8 cellular contexts compared by ENCODE assay signal in the genomic region with DNA sequence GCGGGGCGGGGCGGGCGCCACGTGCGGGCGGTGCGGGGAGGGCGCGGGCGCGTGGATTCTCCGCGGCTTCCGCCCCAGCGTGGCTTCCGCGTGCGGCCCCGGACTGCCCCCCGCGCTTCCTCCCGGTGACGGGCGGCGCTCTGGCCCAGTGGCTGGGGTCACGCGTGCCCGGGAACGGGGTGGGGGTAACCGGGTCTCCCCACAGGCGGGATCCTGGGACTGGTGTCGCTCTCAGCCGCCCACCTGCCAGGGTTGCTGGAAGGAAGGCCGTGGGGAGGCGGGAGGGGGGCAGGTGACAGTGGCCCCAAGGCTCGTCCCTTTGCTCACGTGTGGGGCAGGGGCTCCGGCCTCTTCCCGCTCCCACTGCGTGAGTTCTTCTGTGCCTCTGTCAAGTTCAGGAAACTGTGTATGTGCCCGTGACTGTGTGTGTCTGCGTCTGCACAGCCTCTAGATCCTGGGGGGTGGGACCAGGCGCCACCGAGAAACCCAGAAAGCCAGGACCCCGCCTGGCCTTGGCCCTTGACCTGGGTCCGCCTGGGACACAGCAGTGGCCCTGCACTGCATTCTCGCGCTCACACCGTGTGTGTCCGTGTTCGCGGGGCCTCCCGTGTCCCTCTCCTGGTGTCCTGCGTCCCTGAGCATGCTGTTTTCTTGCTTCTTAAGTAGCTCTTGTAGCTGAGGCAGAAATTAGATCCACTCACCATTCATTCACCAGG. TPM values are rescaled to one million over a fixed set of nuclear protein-coding genes. Genes with fewer than 3 reads are reported as not detected.
A peak's percentile ranks its signal among the peaks of the same experiment; 100 is the strongest.
DNase-seq lines count a peak whose midpoint lies in the region; ATAC-seq and TF ChIP-seq lines count a peak whose summit lies in the region.

No MANE protein-coding gene starts in this region.

- H3K4me2 ChIP-seq in OCI-LY7 (ENCODE audit: low read length) (peak overlapping the region; percentile 98), smooth muscle cell (peak overlapping the region; percentile 85)

- H3K79me2 ChIP-seq in OCI-LY7 (ENCODE audit: insufficient read depth, low read depth, low read length) = peaks cover 42% of the 10 kb centered on the region
- peaks cover 24% of the 10 kb centered on the region for H3K79me2 ChIP-seq in smooth muscle cell (ENCODE audit: low read depth)

- no peaks in the 10 kb centered on the region for H3K9me2 ChIP-seq in OCI-LY7 (ENCODE audit: insufficient read depth, low read length)

- peaks cover 9% of the 10 kb centered on the region; the same call in 1 of the 2 replicates for H4K20me1 ChIP-seq in OCI-LY7 (ENCODE audit: insufficient read depth, low read length)
- peaks cover 27% of the 10 kb centered on the region for H4K20me1 ChIP-seq in smooth muscle cell (ENCODE audit: low read depth)

- H3K9me3 ChIP-seq in OCI-LY7 (ENCODE audit: low read length) (no peaks in the 10 kb centered on the region), ascending aorta (no peaks in the 10 kb centered on the region), iPS-18a (ENCODE audit: control insufficient read depth, low read depth, low read length) (no peaks in the 10 kb centered on the region), smooth muscle cell (replicated peaks; ENCODE audit: low read depth) (no peaks in the 10 kb centered on the region)

- intact Hi-C loops in OCI-LY7 (cut with micrococcal nuclease; ENCODE audit: unreplicated experiment) = loop anchor here (2.0 kb wide), 1 partner anchor 27 kb away; a partner anchor contains a TSS
- intact Hi-C loops in ascending aorta (cut with DNase I) = loop anchor here (2.0 to 10.0 kb wide), 4 partner anchors 71 to 1103 kb away; a partner anchor contains a TSS

- DNase-seq in AG10803 (ENCODE audit: low read depth) (peak; percentile 36), OCI-LY7 (ENCODE audit: low spot score) (peak; percentile 41), ascending aorta (ENCODE audit: low spot score in 2 of 2) (peak in 1 of 2 donors; percentile 85), smooth muscle cell (lab: John Stamatoyannopoulos, UW; ENCODE audit: unreplicated experiment) (no peak), OCI-M2 (lab: John Stamatoyannopoulos, UW; ENCODE audit: unreplicated experiment) (no peak)

- peaks cover 13% of the 10 kb centered on the region for H3F3A ChIP-seq in smooth muscle cell (ENCODE audit: low read depth)

- H3K4me1 ChIP-seq in OCI-LY7 (ENCODE audit: insufficient read depth, low read length, poor library complexity, severe bottlenecking) = peaks cover 34% of the 10 kb centered on the region
- peaks cover 9 to 37% of the 10 kb centered on the region in 2 donors for H3K4me1 ChIP-seq in ascending aorta
- H3K4me1 ChIP-seq in iPS-18a (ENCODE audit: control insufficient read depth, low read depth, low read length) = peaks cover 3% of the 10 kb centered on the region
- peaks cover 2% of the 10 kb centered on the region for H3K4me1 ChIP-seq in smooth muscle cell (ENCODE audit: low read depth)

- WGBS in smooth muscle cell (ENCODE audit: low lambda C conversion rate) = 18% methylated on average over 51 of the region's 55 CpGs

- H3K36me3 ChIP-seq in OCI-LY7 (ENCODE audit: insufficient read depth, low read length) = peaks cover 13% of the 10 kb centered on the region; the same call in 1 of the 2 replicates
- H3K36me3 ChIP-seq in ascending aorta = peaks cover 4 to 13% of the 10 kb centered on the region in 2 donors
- no peaks in the 10 kb centered on the region for H3K36me3 ChIP-seq in iPS-18a (ENCODE audit: control insufficient read depth, low read depth, low read length)
- H3K36me3 ChIP-seq in smooth muscle cell (ENCODE audit: low read depth) = no peaks in the 10 kb centered on the region

- H3K27me3 ChIP-seq in ascending aorta = no peaks in the 10 kb centered on the region
- no peaks in the 10 kb centered on the region for H3K27me3 ChIP-seq in iPS-18a (ENCODE audit: control insufficient read depth, insufficient read depth, low read length)
- no peaks in the 10 kb centered on the region for H3K27me3 ChIP-seq in smooth muscle cell (ENCODE audit: low read depth)

- H3K9ac ChIP-seq in iPS-18a (ENCODE audit: low read length) = peak overlapping the region; percentile 23
- peak overlapping the region; percentile 85 for H3K9ac ChIP-seq in smooth muscle cell (ENCODE audit: low read depth)

- H2AFZ ChIP-seq in OCI-LY7 (ENCODE audit: low read length) (no peak overlapping the region), smooth muscle cell (ENCODE audit: low read depth) (no peak overlapping the region)

- H3K27ac ChIP-seq in OCI-LY7 (ENCODE audit: low read depth, low read length, poor library complexity, severe bottlenecking) = peak overlapping the region; percentile 30
- peak overlapping the region; percentile 98 to 99 for H3K27ac ChIP-seq in ascending aorta
- no peak overlapping the region for H3K27ac ChIP-seq in iPS-18a (ENCODE audit: low read length)
- peak overlapping the region; percentile 97 for H3K27ac ChIP-seq in smooth muscle cell (ENCODE audit: low read depth)

- CTCF ChIA-PET in OCI-LY7 (lab: Charles Lee; ENCODE audit: unreplicated experiment) = no interaction called here

- TF ChIP-seq CTCF in AG10803 (conservative IDR thresholded peaks at IDR 0.05; ENCODE audit: low read length) (no peak), OCI-LY7 (conservative IDR thresholded peaks at IDR 0.05; ENCODE audit: low read length) (no peak), ascending aorta (IDR thresholded peaks at IDR 0.05) (no peak), smooth muscle cell (IDR thresholded peaks at IDR 0.05; ENCODE audit: borderline replicate concordance, insufficient read depth, poor library complexity, severe bottlenecking) (no peak)

- no TSS peak for BruUV-seq in OCI-LY7 (replicated peaks; lab: Mats Ljungman, UMichigan)

- peak; percentile 13 for ATAC-seq in GM19463 (IDR thresholded peaks at IDR 0.05; ENCODE audit: unreplicated experiment)
- no peak for ATAC-seq in GM18873 (IDR thresholded peaks at IDR 0.05; ENCODE audit: low FRiP score, unreplicated experiment)

- peak overlapping the region; percentile 76 for H3K4me3 ChIP-seq in AG10803 (ENCODE audit: low read length)
- H3K4me3 ChIP-seq in OCI-LY7 (ENCODE audit: low read depth, low read length, poor library complexity, severe bottlenecking) = peak overlapping the region; percentile 82
- peak overlapping the region; percentile 76 to 91 for H3K4me3 ChIP-seq in ascending aorta
- H3K4me3 ChIP-seq in iPS-18a (ENCODE audit: low read length) = peak overlapping the region; percentile 35
- H3K4me3 ChIP-seq in smooth muscle cell = peak overlapping the region; percentile 49

- POLR2A ChIA-PET in OCI-LY7 (lab: Charles Lee) = interaction anchor here (0.6 kb wide), 1 partner anchor 1283 kb away, joined by 4 read pairs; no protein-coding TSS in a partner anchor

RNA-seq across cellular contexts. Expression of a gene that starts 0.9 kb away (rescaled TPM):
- total RNA-seq in OCI-LY7 (2014; rRNA removed; shearing (Covaris generic)) = 25.2 and 26.1 TPM in 2 replicates
- 32.7 and 39.0 TPM in 2 replicates for total RNA-seq in OCI-LY7 (2022)
- 246 TPM for total RNA-seq in ascending aorta
- total RNA-seq in smooth muscle cell = 8.5 and 8.8 TPM in 2 replicates
- 2.8 and 4.4 TPM in 2 replicates for polyA plus RNA-seq in smooth muscle cell

RNA-seq across cellular contexts. Expression of a gene that starts 24.6 kb away (rescaled TPM):
- total RNA-seq in OCI-LY7 (2014; rRNA removed; shearing (Covaris generic)) = 0.19 and 0.77 TPM in 2 replicates
- total RNA-seq in OCI-LY7 (2022) (not detected in 2 replicates), ascending aorta (not detected), smooth muscle cell (4.8 and 6.6 TPM in 2 replicates)
- 1.6 and 4.5 TPM in 2 replicates for polyA plus RNA-seq in smooth muscle cell

RNA-seq across cellular contexts. Expression of a gene that starts 27.2 kb away (rescaled TPM):
- 61.5 and 83.6 TPM in 2 replicates for total RNA-seq in OCI-LY7 (2014; rRNA removed; shearing (Covaris generic))
- total RNA-seq in OCI-LY7 (2022) (187 and 188 TPM in 2 replicates), ascending aorta (80.7 TPM), smooth muscle cell (18.2 and 18.9 TPM in 2 replicates)
- 48.0 and 51.2 TPM in 2 replicates for polyA plus RNA-seq in smooth muscle cell

RNA-seq across cellular contexts. Expression of a gene that starts 38.4 kb away (rescaled TPM):
- total RNA-seq in OCI-LY7 (2014; rRNA removed; shearing (Covaris generic)) = 128 and 129 TPM in 2 replicates
- total RNA-seq in OCI-LY7 (2022) (55.1 and 63.7 TPM in 2 replicates), ascending aorta (34.1 TPM), smooth muscle cell (24.5 and 30.7 TPM in 2 replicates)
- polyA plus RNA-seq in smooth muscle cell = 45.2 and 45.3 TPM in 2 replicates

Comparison
In these comparisons a context has a peak if more than half of its experiments do, and no peak if none do; other contexts are left out.
1. DNase-seq: peak in AG10803 (single experiment) and OCI-LY7 (single experiment); none in smooth muscle cell (single experiment) and OCI-M2 (single experiment).
2. Peak in every context shown above with its lines, with median percentiles within 50 percentile points of each other: H3K4me3 ChIP-seq.